ENCODE assay signal across 22 cellular contexts in the genomic region with DNA sequence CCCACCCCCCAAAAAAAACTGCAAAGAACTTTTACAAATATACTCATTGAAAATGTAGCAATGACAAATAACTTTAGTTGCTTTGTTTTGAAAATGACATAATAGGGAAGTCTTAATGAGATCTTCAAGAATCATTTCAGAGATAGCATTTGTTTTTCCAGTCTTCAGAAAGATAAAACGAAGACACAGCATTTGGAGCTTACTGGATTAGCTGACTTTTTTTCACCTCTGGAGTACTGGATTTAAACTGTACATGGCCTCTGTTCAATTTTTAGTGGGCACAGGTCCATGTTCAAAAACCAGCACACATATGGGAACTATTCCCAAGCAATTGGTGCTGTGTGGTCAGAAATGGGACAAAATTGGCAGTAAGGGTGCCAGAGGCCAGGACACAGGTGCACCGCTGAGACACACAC. TPM values are rescaled to one million over a fixed set of nuclear protein-coding genes. Genes with fewer than 3 reads are reported as not detected.
A peak's percentile ranks its signal among the peaks of the same experiment; 100 is the strongest.
DNase-seq lines count a peak whose midpoint lies in the region; ATAC-seq and TF ChIP-seq lines count a peak whose summit lies in the region.
"Had no signal": no experiment of that assay in that cellular context is flagged by ENCODE, and none has a peak within 500 bp of the region (broad histone marks: within the 10 kb centered on the region; RNA-seq: fewer than 3 reads in every experiment).

No MANE protein-coding gene starts in this region.

- no peaks in the 10 kb centered on the region for H3K27me3 ChIP-seq in stomach
- H3K27me3 ChIP-seq: SJSA1 had no signal

- TF ChIP-seq CTCF in stomach (IDR thresholded peaks at IDR 0.05) = no peak

- peak overlapping the region in 4 of 5 donors; percentile 3 to 45 (median 26) for H3K27ac ChIP-seq in stomach
- H3K27ac ChIP-seq: C4-2B, prostate gland, SJSA1, thoracic aorta had no signal

- TF ChIP-seq EP300 in stomach (IDR thresholded peaks at IDR 0.05) = no peak

- no peaks in the 10 kb centered on the region for H3K9me3 ChIP-seq in stomach
- H3K9me3 ChIP-seq: prostate gland, SJSA1, thoracic aorta had no signal

- DNase-seq in NCI-H446 treated with DMSO at 0.1 percent for 48 hours (lab: John Stamatoyannopoulos, UW) (peak; percentile 7), NCI-H446 (lab: John Stamatoyannopoulos, UW) (no peak), fibroblast of gingiva (ENCODE audit: low read depth) (peak; percentile 3), stomach (no peak), NCI-H526 treated with DMSO at 0.1 percent for 48 hours (lab: John Stamatoyannopoulos, UW) (no peak), SIG-M5 treated with dmso at 0.1 percent for 504 hours (lab: John Stamatoyannopoulos, UW; ENCODE audit: unreplicated experiment) (no peak), HuH-7.5 (ENCODE audit: low spot score) (no peak)
- DNase-seq: 8988T; activated CD4-positive, alpha-beta T cell treated with anti-CD3 and anti-CD28 coated beads, Interleukin-2, amount 10 ng/mL, durations not matched to agents 7 days and 5 days; activated naive CD4-positive, alpha-beta T cell treated with anti-CD3 and anti-CD28 coated beads, Interleukin-2, amount 50 U/mL, for 16 hours; activated T-cell treated with anti-CD3 and anti-CD28 coated beads for 4 hours; head of caudate nucleus; HFFc6; naive thymus-derived CD4-positive, alpha-beta T cell; NCI-H146 had no signal

- intact Hi-C loops in stomach (cut with DNase I; ENCODE audit: low total_unique reads) = no loop called here

- H3K4me1 ChIP-seq in stomach = peaks cover 7 to 73% (median 36%) of the 10 kb centered on the region in 4 donors

- 55 to 67% (median 62%) methylated on average over 2 of the region's 2 CpGs for WGBS in stomach, 5 donors

- TF ChIP-seq POLR2A in stomach (IDR thresholded peaks at IDR 0.05) = no peak

- H3K36me3 ChIP-seq in stomach = peaks cover 0 to 4% (median 2%) of the 10 kb centered on the region in 4 donors
- H3K36me3 ChIP-seq: prostate gland, thoracic aorta had no signal

- no peak overlapping the region for H3K4me3 ChIP-seq in stomach
- H3K4me3 ChIP-seq: lung, prostate gland, SJSA1, thoracic aorta had no signal

- ATAC-seq in SK-N-SH treated with all-trans-retinoic acid at 6 μM for 48 hours = no peak
- ATAC-seq: esophagus mucosa; naive thymus-derived CD4-positive, alpha-beta T cell had no signal

TF ChIP-seq in SK-N-SH treated with all-trans-retinoic acid at 6 μM for 48 hours, 23 proteins besides CTCF, POLR2A, EP300 and RAD21:
- 0 out of 2 replicates have a peak, but pooled peaks have one; percentile 8 for TF ChIP-seq ISL1 (CRISPR knock-in tag; IDR thresholded peaks at IDR 0.05)
- TF ChIP-seq, protein P1, sequence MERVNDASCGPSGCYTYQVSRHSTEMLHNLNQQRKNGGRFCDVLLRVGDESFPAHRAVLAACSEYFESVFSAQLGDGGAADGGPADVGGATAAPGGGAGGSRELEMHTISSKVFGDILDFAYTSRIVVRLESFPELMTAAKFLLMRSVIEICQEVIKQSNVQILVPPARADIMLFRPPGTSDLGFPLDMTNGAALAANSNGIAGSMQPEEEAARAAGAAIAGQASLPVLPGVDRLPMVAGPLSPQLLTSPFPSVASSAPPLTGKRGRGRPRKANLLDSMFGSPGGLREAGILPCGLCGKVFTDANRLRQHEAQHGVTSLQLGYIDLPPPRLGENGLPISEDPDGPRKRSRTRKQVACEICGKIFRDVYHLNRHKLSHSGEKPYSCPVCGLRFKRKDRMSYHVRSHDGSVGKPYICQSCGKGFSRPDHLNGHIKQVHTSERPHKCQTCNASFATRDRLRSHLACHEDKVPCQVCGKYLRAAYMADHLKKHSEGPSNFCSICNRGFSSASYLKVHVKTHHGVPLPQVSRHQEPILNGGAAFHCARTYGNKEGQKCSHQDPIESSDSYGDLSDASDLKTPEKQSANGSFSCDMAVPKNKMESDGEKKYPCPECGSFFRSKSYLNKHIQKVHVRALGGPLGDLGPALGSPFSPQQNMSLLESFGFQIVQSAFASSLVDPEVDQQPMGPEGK (CRISPR knock-in tag; IDR thresholded peaks at IDR 0.05; ENCODE audit: borderline replicate concordance) = no peak
- TF ChIP-seq SNAI2 (CRISPR knock-in tag; IDR thresholded peaks at IDR 0.05) = no peak
- no peak for TF ChIP-seq TOX (CRISPR knock-in tag; IDR thresholded peaks at IDR 0.05; ENCODE audit: borderline replicate concordance)

RNA-seq across cellular contexts. Expression of a gene that starts 3.9 kb away (rescaled TPM):
- total RNA-seq in stomach = 10 to 100 TPM in 4 of 5 donors, 1 to 10 TPM in 1; 4.6 to 74.1 (median 26.1) TPM
- polyA plus RNA-seq in stomach = 1 to 10 TPM; 4.3 to 9.1 (median 9.0) TPM

Comparison
In these comparisons a context has a peak if more than half of its experiments do, and no peak if none do; other contexts are left out.
1. DNase-seq: peak in NCI-H446 treated with DMSO at 0.1 percent for 48 hours (single experiment) and fibroblast of gingiva (single experiment); none in NCI-H446 (0 of 2), stomach (single experiment), NCI-H526 treated with DMSO at 0.1 percent for 48 hours (single experiment), SIG-M5 treated with dmso at 0.1 percent for 504 hours (single experiment) and HuH-7.5 (single experiment).